Comparison of ENCODE assay signal across 8 cellular contexts in genomic region chr19:294819-295686, GRCh38. TPM values are rescaled to one million over a fixed set of nuclear protein-coding genes. Genes with fewer than 3 reads are reported as not detected.
DNase-seq lines count a peak whose midpoint lies in the region; TF ChIP-seq lines count a peak whose summit lies in the region.

No MANE protein-coding gene starts in this region.

- H3K9me3 ChIP-seq in HUES6 (ENCODE audit: control insufficient read depth, insufficient read depth, low read depth, low read length): peaks cover 6% of the 10 kb centered on the region; the same call in 1 of the 2 replicates

- H3K9ac ChIP-seq in HUES6 (ENCODE audit: low read length): peak overlapping the region; percentile 70

- H3K27ac ChIP-seq in HUES6 (ENCODE audit: low read depth, low read length) (no peak overlapping the region), dorsolateral prefrontal cortex (peak overlapping the region in 18 of 59 donors; percentile 0 to 68 (median 39))

- H3K27me3 ChIP-seq in HUES6 (ENCODE audit: control insufficient read depth, insufficient read depth, low read length) (peaks cover 42% of the 10 kb centered on the region), dorsolateral prefrontal cortex (peaks cover 0 to 43% (median 22%) of the 10 kb centered on the region in 45 donors)

- peaks cover 27% of the 10 kb centered on the region for H3K4me1 ChIP-seq in HUES6 (ENCODE audit: control insufficient read depth, insufficient read depth, low read length)

- intact Hi-C loops in dorsolateral prefrontal cortex (cut with DNase I): loop anchor here (2.0 to 10.0 kb wide), 5 partner anchors 28 to 212 kb away; partner anchors contain the start of genes MIER2 (in 1 of the 2) and TPGS1 (in 1 of the 2)

- H3K4me3 ChIP-seq in HUES6 (ENCODE audit: low read depth, low read length): peak overlapping the region; percentile 48
- peak overlapping the region; percentile 3 to 63 (median 38) for H3K4me3 ChIP-seq in dorsolateral prefrontal cortex

- no peaks in the 10 kb centered on the region for H3K36me3 ChIP-seq in HUES6 (ENCODE audit: control insufficient read depth, insufficient read depth, low read length)

- DNase-seq in CD1c-positive myeloid dendritic cell (ENCODE audit: extremely low spot score): peak; percentile 29
- DNase-seq in activated CD4-positive, CD25-positive, alpha-beta regulatory T cell (lab: John Stamatoyannopoulos, UW): peak; percentile 13 to 24 (median 16)
- DNase-seq in dorsolateral prefrontal cortex: peak in 4 of 10 donors; percentile 32 to 66 (median 37)
- peak; percentile 30 for DNase-seq in medulla oblongata (ENCODE audit: extremely low spot score)
- DNase-seq in stimulated activated naive CD4-positive, alpha-beta T cell treated with Interleukin-2 at 50 U/mL for 16 hours (lab: John Stamatoyannopoulos, UW): peak; percentile 26
- no peak for DNase-seq in ureter (ENCODE audit: low spot score)
- DNase-seq in globus pallidus (ENCODE audit: low spot score): no peak

- peak in 55 of 56 donors; percentile 37 to 84 (median 70) for TF ChIP-seq CTCF in dorsolateral prefrontal cortex (IDR thresholded peaks at IDR 0.05 in 54 of 56, conservative IDR thresholded peaks at IDR 0.05 in 2 of 56; ENCODE audit: low read depth in 1 of 56, partially characterized antibody in 56 of 56)

RNA-seq across cellular contexts. Expression of gene PLPP2, which starts 3.9 kb away (rescaled TPM):
- total RNA-seq in dorsolateral prefrontal cortex (100 to 1,000 TPM in 2 of 120 experiments, 10 to 100 TPM in 117, 1 to 10 TPM in 1; 8.9 to 153 (median 31.6) TPM), ureter (64.5 TPM)

RNA-seq across cellular contexts. Expression of gene MIER2, which starts 49.5 kb away (rescaled TPM):
- 10 to 100 TPM; 14.9 to 45.6 (median 27.8) TPM for total RNA-seq in dorsolateral prefrontal cortex
- total RNA-seq in ureter: 37.9 TPM

Comparison
In these comparisons a context has a peak if more than half of its experiments do, and no peak if none do; other contexts are left out.
1. DNase-seq: peak in CD1c-positive myeloid dendritic cell (single experiment), activated CD4-positive, CD25-positive, alpha-beta regulatory T cell (4 of 4), medulla oblongata (single experiment) and stimulated activated naive CD4-positive, alpha-beta T cell treated with Interleukin-2 at 50 U/mL for 16 hours (single experiment); none in ureter (single experiment) and globus pallidus (single experiment).